14 cellular contexts compared by ENCODE assay signal in the genomic region with DNA sequence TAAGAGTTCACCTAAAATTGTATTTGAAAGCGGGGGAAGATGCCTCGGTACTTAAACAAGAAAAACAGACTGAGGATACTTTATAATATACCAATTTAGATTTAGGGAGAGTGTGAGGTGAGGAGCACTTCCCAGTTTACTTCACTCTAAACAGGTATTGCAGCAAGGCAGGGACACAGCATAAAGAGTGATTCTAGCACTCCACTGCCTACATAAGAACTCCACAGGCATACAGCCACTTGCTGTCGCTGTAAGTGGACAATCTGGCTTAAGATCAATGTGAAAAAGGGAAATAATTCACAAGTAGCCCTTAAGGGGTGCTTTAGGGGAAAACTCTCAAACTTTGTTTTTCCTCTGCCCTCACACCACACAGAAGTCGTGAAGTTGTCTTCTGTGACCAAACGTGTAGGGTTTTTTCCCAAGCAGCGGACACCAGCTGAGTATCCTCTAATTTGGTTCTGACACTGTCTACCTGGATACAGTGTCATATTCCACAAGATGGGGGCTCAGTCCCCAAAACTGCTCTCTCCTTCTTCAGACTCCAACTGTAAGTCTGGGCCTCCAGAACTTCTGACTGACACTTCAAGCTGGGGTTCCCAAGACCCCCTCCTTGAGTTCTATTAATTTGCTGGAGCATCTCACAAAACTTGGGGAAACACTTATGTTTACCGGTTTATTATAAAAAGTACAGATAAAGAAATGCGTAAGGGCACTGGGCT. TPM values are rescaled to one million over a fixed set of nuclear protein-coding genes. Genes with fewer than 3 reads are reported as not detected.
DNase-seq lines count a peak whose midpoint lies in the region; ATAC-seq and TF ChIP-seq lines count a peak whose summit lies in the region.
"Had no signal": no experiment of that assay in that cellular context is flagged by ENCODE, and none has a peak within 500 bp of the region (broad histone marks: within the 10 kb centered on the region; RNA-seq: fewer than 3 reads in every experiment).

No MANE protein-coding gene starts in this region.

- TF ChIP-seq POLR2A in breast epithelium (IDR thresholded peaks at IDR 0.05): no peak
- no peak for TF ChIP-seq POLR2A in upper lobe of left lung (IDR thresholded peaks at IDR 0.05)

- BruUV-seq in MCF 10A (replicated peaks; lab: Mats Ljungman, UMichigan): no TSS peak

- H3K4me1 Mint-ChIP-seq in MCF 10A (ENCODE audit: insufficient read depth, unreplicated experiment) (peaks cover 45% of the 10 kb centered on the region), activated B cell treated with CpG ODN at 0.5 μM for 24 hours (peaks cover 88% of the 10 kb centered on the region), immature natural killer cell (peaks cover 71 to 96% of the 10 kb centered on the region in 2 donors)

- H3K27me3 Mint-ChIP-seq in MCF 10A (ENCODE audit: insufficient read depth, unreplicated experiment): no peaks in the 10 kb centered on the region
- H3K27me3 Mint-ChIP-seq in activated B cell treated with CpG ODN at 0.5 μM for 24 hours: no peaks in the 10 kb centered on the region
- peaks cover 0 to 6% (median 0%) of the 10 kb centered on the region in 3 donors for H3K27me3 Mint-ChIP-seq in immature natural killer cell (ENCODE audit: low read depth in 3 of 3)
- H3K27me3 Mint-ChIP-seq: stimulated activated naive CD8-positive, alpha-beta T cell treated with anti-CD3 and anti-CD28 coated beads, Interleukin-15, Interleukin-2, amounts not matched to agents 100 ng/mL and 50 ng/mL, for 24 hours had no signal

- H3K36me3 Mint-ChIP-seq in MCF 10A (ENCODE audit: insufficient read depth, unreplicated experiment) (peaks cover 84% of the 10 kb centered on the region), activated B cell treated with CpG ODN at 0.5 μM for 24 hours (ENCODE audit: low read depth) (peaks cover 50% of the 10 kb centered on the region), immature natural killer cell (no peaks in the 10 kb centered on the region)

- H3K4me3 ChIP-seq in breast epithelium: no peak overlapping the region
- no peak overlapping the region for H3K4me3 ChIP-seq in upper lobe of left lung
- H3K4me3 ChIP-seq: HAP-1 had no signal

- CTCF ChIA-PET in MCF 10A (lab: Yijun Ruan, JAX) (interaction anchor here (0.7 to 14.2 kb wide), 12 partner anchors 8 to 223 kb away, joined by 3 to 256 read pairs (median 4); a partner anchor contains a TSS), activated B cell treated with CpG ODN at 0.5 μM for 24 hours (lab: Charles Lee) (interaction anchor here (1.5 to 2.4 kb wide), 3 partner anchors 7 to 131 kb away, joined by 5 to 10 read pairs (median 7); a partner anchor contains a TSS)

- no peaks in the 10 kb centered on the region for H3K27me3 ChIP-seq in breast epithelium
- H3K27me3 ChIP-seq in upper lobe of left lung: no peaks in the 10 kb centered on the region

- WGBS in upper lobe of left lung, 2 donors: 65 to 68% methylated on average over 8 of the region's 8 CpGs

- TF ChIP-seq EP300 in upper lobe of left lung (IDR thresholded peaks at IDR 0.05): no peak

- TF ChIP-seq CTCF in breast epithelium (IDR thresholded peaks at IDR 0.05): no peak
- TF ChIP-seq CTCF in MCF 10A (IDR thresholded peaks at IDR 0.05; ENCODE audit: unreplicated experiment): no peak
- no peak for TF ChIP-seq CTCF in activated B cell treated with CpG ODN at 0.5 μM for 24 hours (IDR thresholded peaks at IDR 0.05)
- TF ChIP-seq CTCF in upper lobe of left lung (IDR thresholded peaks at IDR 0.05): no peak

- no peaks in the 10 kb centered on the region for H3K9me3 ChIP-seq in breast epithelium
- H3K9me3 ChIP-seq in upper lobe of left lung: no peaks in the 10 kb centered on the region
- H3K9me3 ChIP-seq: HAP-1 had no signal

- ATAC-seq in activated B cell treated with CpG ODN at 0.5 μM for 24 hours (ENCODE audit: low read depth) (no peak), upper lobe of left lung (ENCODE audit: low FRiP score in 2 of 2) (peak; percentile 43 to 80), left cardiac atrium (no peak)
- ATAC-seq: right cardiac atrium had no signal

- peaks cover 4 to 8% of the 10 kb centered on the region in 2 donors for H3K4me1 ChIP-seq in breast epithelium
- peaks cover 57 to 90% (median 74%) of the 10 kb centered on the region in 4 donors for H3K4me1 ChIP-seq in upper lobe of left lung

- peak overlapping the region; percentile 38 to 50 for H3K27ac ChIP-seq in breast epithelium
- peak overlapping the region; percentile 35 to 66 (median 46) for H3K27ac ChIP-seq in upper lobe of left lung

- H3K4me3 Mint-ChIP-seq in MCF 10A (ENCODE audit: unreplicated experiment) (no peak overlapping the region), activated B cell treated with CpG ODN at 0.5 μM for 24 hours (no peak overlapping the region), immature natural killer cell (no peak overlapping the region)
- H3K4me3 Mint-ChIP-seq: stimulated activated naive CD8-positive, alpha-beta T cell treated with anti-CD3 and anti-CD28 coated beads, Interleukin-15, Interleukin-2, amounts not matched to agents 100 ng/mL and 50 ng/mL, for 24 hours had no signal

- POLR2A ChIA-PET in MCF 10A (lab: Yijun Ruan, JAX) (interaction anchor here (0.8 to 13.0 kb wide), 8 partner anchors 9 to 127 kb away, joined by 3 to 149 read pairs (median 10); a partner anchor contains a TSS), activated B cell treated with CpG ODN at 0.5 μM for 24 hours (lab: Charles Lee) (interaction anchor here (1.3 to 2.0 kb wide), 4 partner anchors 9 to 132 kb away, joined by 4 to 11 read pairs (median 8); a partner anchor contains a TSS)

- H3K27ac Mint-ChIP-seq in MCF 10A (ENCODE audit: low read depth, unreplicated experiment) (no peak overlapping the region), activated B cell treated with CpG ODN at 0.5 μM for 24 hours (peak overlapping the region; percentile 65), immature natural killer cell (peak overlapping the region in 5 of 6 donors; percentile 26 to 68 (median 48))

- H3K9me3 Mint-ChIP-seq in MCF 10A (ENCODE audit: unreplicated experiment) (no peaks in the 10 kb centered on the region), activated B cell treated with CpG ODN at 0.5 μM for 24 hours (no peaks in the 10 kb centered on the region), immature natural killer cell (no peaks in the 10 kb centered on the region)
- H3K9me3 Mint-ChIP-seq: stimulated activated naive CD8-positive, alpha-beta T cell treated with anti-CD3 and anti-CD28 coated beads, Interleukin-15, Interleukin-2, amounts not matched to agents 100 ng/mL and 50 ng/mL, for 24 hours had no signal

- intact Hi-C loops in breast epithelium (cut with DNase I; ENCODE audit: low total_unique reads) (no loop called here), MCF 10A (cut with micrococcal nuclease) (no loop called here), activated B cell treated with CpG ODN at 0.5 μM for 24 hours (cut with micrococcal nuclease) (no loop called here), left cardiac atrium (cut with DNase I) (loop anchor here in 1 of 2 donors (10.0 kb wide), 1 partner anchor 107 kb away; no protein-coding TSS in a partner anchor)

- H3K36me3 ChIP-seq in breast epithelium: no peaks in the 10 kb centered on the region
- peaks cover 0 to 4% (median 0%) of the 10 kb centered on the region in 4 donors for H3K36me3 ChIP-seq in upper lobe of left lung

- DNase-seq in breast epithelium (ENCODE audit: low spot score in 2 of 2) (no peak), MCF 10A (ENCODE audit: unreplicated experiment) (no peak), activated B cell treated with CpG ODN at 0.5 μM for 24 hours (no peak), immature natural killer cell (no peak), upper lobe of left lung (peak in 1 of 2 donors; percentile 60), AG08395 (ENCODE audit: low spot score) (no peak), left cardiac atrium (no peak), NCI-H1417 treated with DMSO at 0.1 percent for 48 hours (lab: John Stamatoyannopoulos, UW) (no peak)
- DNase-seq: amygdala; NCI-H1092; right cardiac atrium; stimulated activated CD4-positive, alpha-beta T cell treated with anti-CD3 and anti-CD28 coated beads, Interleukin-4, amount 100 ng/mL, for 4 hours had no signal

RNA-seq across cellular contexts. Expression of a gene that starts 9.3 kb away (rescaled TPM):
- total RNA-seq in breast epithelium (10 to 100 TPM; 51.7 to 70.2 (median 60.0) TPM), MCF 10A (2022) (62.4 and 77.5 TPM in 2 replicates), activated B cell treated with CpG ODN at 0.5 μM for 24 hours (89.4 and 99.3 TPM in 2 replicates), upper lobe of left lung (10 to 100 TPM; 27.3 to 72.6 (median 45.0) TPM), left cardiac atrium (10 to 100 TPM; 31.8 to 34.5 TPM)
- polyA plus RNA-seq in immature natural killer cell: 1 to 10 TPM; 3.0 to 8.4 (median 3.8) TPM

RNA-seq across cellular contexts. Expression of a gene that starts 36.4 kb away (rescaled TPM):
- 10 to 100 TPM; 43.4 to 61.2 (median 53.4) TPM for total RNA-seq in breast epithelium
- 66.8 and 79.8 TPM in 2 replicates for total RNA-seq in MCF 10A (2022)
- 39.8 and 41.2 TPM in 2 replicates for total RNA-seq in activated B cell treated with CpG ODN at 0.5 μM for 24 hours
- polyA plus RNA-seq in immature natural killer cell: 10 to 100 TPM; 46.6 to 61.8 (median 52.8) TPM
- 10 to 100 TPM; 16.4 to 61.2 (median 28.4) TPM for total RNA-seq in upper lobe of left lung
- total RNA-seq in left cardiac atrium: 10 to 100 TPM; 31.2 to 41.1 TPM

RNA-seq across cellular contexts. Expression of a gene that starts 36.7 kb away (rescaled TPM):
- total RNA-seq in breast epithelium (1 to 10 TPM; 4.5 to 6.4 (median 4.9) TPM), MCF 10A (2022) (5.8 and 6.0 TPM in 2 replicates), activated B cell treated with CpG ODN at 0.5 μM for 24 hours (7.5 and 8.1 TPM in 2 replicates), upper lobe of left lung (1 to 10 TPM; 1.6 to 5.3 (median 4.4) TPM), left cardiac atrium (1 to 10 TPM; 2.4 to 2.9 TPM)
- 1 to 10 TPM; 2.9 to 3.7 (median 3.1) TPM for polyA plus RNA-seq in immature natural killer cell

Comparison
In these comparisons a context has a peak if more than half of its experiments do, and no peak if none do; other contexts are left out.
1. ATAC-seq: peak in upper lobe of left lung (2 of 2); none in activated B cell treated with CpG ODN at 0.5 μM for 24 hours (single experiment) and left cardiac atrium (0 of 2).